In genomic region chr18:34959211-34959829, GRCh38 we compare ENCODE assay signal across 19 cellular contexts.
DNase-seq lines count a peak whose midpoint lies in the region; ATAC-seq and TF ChIP-seq lines count a peak whose summit lies in the region.
"Had no signal": no experiment of that assay in that cellular context is flagged by ENCODE, and none has a peak within 500 bp of the region (broad histone marks: within the 10 kb centered on the region; RNA-seq: fewer than 3 reads in every experiment).

No MANE protein-coding gene starts in this region.

- H3K27ac ChIP-seq in HCT116 (ENCODE audit: low read depth, low read length) = no peak overlapping the region
- H3K27ac ChIP-seq in hepatocyte = peak overlapping the region; percentile 77
- H3K27ac ChIP-seq in transverse colon = peak overlapping the region; percentile 64 to 78 (median 75)
- H3K27ac ChIP-seq: BLaER1 treated with 17β-estradiol and CSF1 and Interleukin-3, amounts not matched to agents 10 nM and 100 nM; PC-9; RWPE1 had no signal

- H4K20me1 ChIP-seq in HCT116 (ENCODE audit: insufficient read depth) (no peaks in the 10 kb centered on the region), hepatocyte (ENCODE audit: insufficient read depth, poor library complexity, severe bottlenecking) (no peaks in the 10 kb centered on the region)
- H4K20me1 ChIP-seq: BLaER1 treated with 17β-estradiol and CSF1 and Interleukin-3, amounts not matched to agents 10 nM and 100 nM had no signal

- no peaks in the 10 kb centered on the region for H3K36me3 Mint-ChIP-seq in activated CD8-positive, alpha-beta T cell treated with anti-CD3 and anti-CD28 coated beads, Interleukin-2, amount 10 ng/mL, durations not matched to agents 7 days and 5 days (ENCODE audit: low read depth)
- H3K36me3 Mint-ChIP-seq: CD8-positive, alpha-beta T cell had no signal

- no peaks in the 10 kb centered on the region for H3K27me3 ChIP-seq in HCT116 (ENCODE audit: insufficient read depth, low read length)
- no peaks in the 10 kb centered on the region for H3K27me3 ChIP-seq in hepatocyte
- no peaks in the 10 kb centered on the region for H3K27me3 ChIP-seq in transverse colon
- H3K27me3 ChIP-seq: BLaER1 treated with 17β-estradiol and CSF1 and Interleukin-3, amounts not matched to agents 10 nM and 100 nM had no signal

- DNase-seq in HCT116 (ENCODE audit: low read depth, low spot score) (no peak), hepatocyte (ENCODE audit: low spot score) (peak; percentile 28), mucosa of gallbladder (ENCODE audit: low spot score) (peak; percentile 31), transverse colon (no peak), globus pallidus (ENCODE audit: low spot score) (no peak), HuH-7 (ENCODE audit: low spot score) (no peak)
- no peak for DNase-seq in activated CD8-positive, alpha-beta T cell treated with anti-CD3 and anti-CD28 coated beads, Interleukin-2, amount 10 ng/mL, durations not matched to agents 7 days and 5 days
- DNase-seq: CD8-positive, alpha-beta T cell; H9; KG1; MV-4-11; NCI-H1694 treated with DMSO at 0.1 percent for 48 hours; NCI-H510A; NCI-H82; PC-9; SIG-M5 had no signal

- no peak overlapping the region for H3K4me3 Mint-ChIP-seq in activated CD8-positive, alpha-beta T cell treated with anti-CD3 and anti-CD28 coated beads, Interleukin-2, amount 10 ng/mL, durations not matched to agents 7 days and 5 days
- H3K4me3 Mint-ChIP-seq: CD8-positive, alpha-beta T cell; H9 had no signal

- H3K79me2 ChIP-seq in HCT116 (ENCODE audit: insufficient read depth, low read length) (no peaks in the 10 kb centered on the region), hepatocyte (no peaks in the 10 kb centered on the region)

- H3K27me3 Mint-ChIP-seq in activated CD8-positive, alpha-beta T cell treated with anti-CD3 and anti-CD28 coated beads, Interleukin-2, amount 10 ng/mL, durations not matched to agents 7 days and 5 days (ENCODE audit: low read depth) = peaks cover 15% of the 10 kb centered on the region

- no peak overlapping the region for H3K9ac ChIP-seq in HCT116 (ENCODE audit: low read length)
- H3K9ac ChIP-seq: BLaER1 treated with 17β-estradiol and CSF1 and Interleukin-3, amounts not matched to agents 10 nM and 100 nM had no signal

- in situ Hi-C loops in transverse colon (cut with MboI; ENCODE audit: low pct_ligation_motif_present in 1 of 4, low pct_unique_long_range_greater_than_20kb in 1 of 4, low sequenced_read_pairs in 3 of 4) = loop anchor here in 1 of 4 donors (25.0 kb wide), 1 partner anchor 97 kb away; no protein-coding TSS in a partner anchor

- no peak overlapping the region for H3K4me3 ChIP-seq in HCT116 (replicated peaks in 1 of 2; ENCODE audit: low read depth in 1 of 2, low read length in 2 of 2)
- no peak overlapping the region for H3K4me3 ChIP-seq in hepatocyte
- H3K4me3 ChIP-seq in transverse colon = peak overlapping the region in 3 of 4 donors; percentile 18 to 39 (median 21)
- H3K4me3 ChIP-seq: BLaER1 treated with 17β-estradiol and CSF1 and Interleukin-3, amounts not matched to agents 10 nM and 100 nM; PC-9 had no signal

- H3K9me2 ChIP-seq in HCT116 (ENCODE audit: insufficient read depth) = no peaks in the 10 kb centered on the region
- no peaks in the 10 kb centered on the region for H3K9me2 ChIP-seq in hepatocyte (replicated peaks; ENCODE audit: insufficient read depth)

- no peaks in the 10 kb centered on the region for H3K4me1 Mint-ChIP-seq in activated CD8-positive, alpha-beta T cell treated with anti-CD3 and anti-CD28 coated beads, Interleukin-2, amount 10 ng/mL, durations not matched to agents 7 days and 5 days (ENCODE audit: low read depth)

- BruUV-seq in HCT116 (replicated peaks; lab: Mats Ljungman, UMichigan) = no TSS peak

- H3K4me2 ChIP-seq in HCT116 (ENCODE audit: low read length) = no peak overlapping the region
- peak overlapping the region; percentile 56 for H3K4me2 ChIP-seq in hepatocyte
- H3K4me2 ChIP-seq: BLaER1 treated with 17β-estradiol and CSF1 and Interleukin-3, amounts not matched to agents 10 nM and 100 nM; PC-9 had no signal

- no peaks in the 10 kb centered on the region for H3K4me1 ChIP-seq in HCT116 (ENCODE audit: control insufficient read depth in 1 of 2, insufficient read depth in 2 of 2, low read length in 2 of 2)
- H3K4me1 ChIP-seq in hepatocyte (ENCODE audit: insufficient read depth) = peaks cover 6% of the 10 kb centered on the region
- H3K4me1 ChIP-seq in transverse colon = peaks cover 0 to 22% (median 10%) of the 10 kb centered on the region in 4 donors

- TF ChIP-seq EP300 in transverse colon (IDR thresholded peaks at IDR 0.05; ENCODE audit: low read depth) = no peak

- no peaks in the 10 kb centered on the region for H3K9me3 Mint-ChIP-seq in activated CD8-positive, alpha-beta T cell treated with anti-CD3 and anti-CD28 coated beads, Interleukin-2, amount 10 ng/mL, durations not matched to agents 7 days and 5 days (ENCODE audit: insufficient read depth)
- H3K9me3 Mint-ChIP-seq: CD8-positive, alpha-beta T cell; H9 had no signal

- TF ChIP-seq POLR2A in HCT116 (IDR thresholded peaks at IDR 0.05; ENCODE audit: borderline replicate concordance, extremely low read depth, insufficient read depth, insufficient read length) (no peak), transverse colon (IDR thresholded peaks at IDR 0.05) (no peak)

- POLR2A ChIA-PET in HCT116 (lab: Charles Lee) = no interaction called here
- POLR2A ChIA-PET in activated CD8-positive, alpha-beta T cell treated with anti-CD3 and anti-CD28 coated beads, Interleukin-2, amount 10 ng/mL, durations not matched to agents 7 days and 5 days (lab: Charles Lee) = interaction anchor here (0.7 kb wide), 1 partner anchor 90 kb away, joined by 4 read pairs; no protein-coding TSS in a partner anchor

- H3K9me3 ChIP-seq in HCT116 (ENCODE audit: control insufficient read depth in 1 of 2, insufficient read depth in 1 of 2, low read depth in 1 of 2, low read length in 2 of 2) (no peaks in the 10 kb centered on the region), hepatocyte (ENCODE audit: low read depth) (no peaks in the 10 kb centered on the region), transverse colon (no peaks in the 10 kb centered on the region)

- no peak for TF ChIP-seq CTCF in HCT116 (IDR thresholded peaks at IDR 0.05 in 2 of 3, conservative IDR thresholded peaks at IDR 0.05 in 1 of 3; ENCODE audit: borderline replicate concordance in 1 of 3, insufficient read depth in 1 of 3, low read depth in 2 of 3, low read length in 2 of 3)
- TF ChIP-seq CTCF in hepatocyte (IDR thresholded peaks at IDR 0.05; ENCODE audit: poor library complexity) = no peak
- no peak for TF ChIP-seq CTCF in transverse colon (IDR thresholded peaks at IDR 0.05)

- RAD21 ChIA-PET in HCT116 (lab: Charles Lee; ENCODE audit: low non-redundant PET in 1 of 2, low total read pairs in 2 of 2, uncharacterized antibody in 2 of 2, unreplicated experiment in 2 of 2) = no interaction called here

- H2AFZ ChIP-seq in HCT116 (ENCODE audit: low read depth, low read length, poor library complexity, severe bottlenecking) (peak overlapping the region; percentile 47), hepatocyte (peak overlapping the region; percentile 22)
- H2AFZ ChIP-seq: PC-9 had no signal

- 59% methylated on average over 1 of the region's 1 CpG for WGBS in hepatocyte (ENCODE audit: low lambda C conversion rate, missing lambda C conversion rate)
- 41 to 75% methylated on average over 1 of the region's 1 CpG for WGBS in transverse colon (ENCODE audit: low coverage in 1 of 2), 2 donors

- intact Hi-C loops in HCT116 (cut with micrococcal nuclease) (no loop called here), transverse colon (cut with DNase I; ENCODE audit: low total_unique reads) (no loop called here)

- no peak for ATAC-seq in HCT116
- ATAC-seq in activated CD8-positive, alpha-beta T cell treated with anti-CD3 and anti-CD28 coated beads, Interleukin-2, amount 10 ng/mL, durations not matched to agents 7 days and 5 days = no peak
- ATAC-seq: CD8-positive, alpha-beta T cell; SK-N-SH treated with all-trans-retinoic acid at 6 μM for 48 hours had no signal

- H3K36me3 ChIP-seq in HCT116 (ENCODE audit: control insufficient read depth in 1 of 2, insufficient read depth in 2 of 2, low read length in 2 of 2) = no peaks in the 10 kb centered on the region
- H3K36me3 ChIP-seq in hepatocyte (replicated peaks; ENCODE audit: insufficient read depth, low read depth) = no peaks in the 10 kb centered on the region
- H3K36me3 ChIP-seq in transverse colon = no peaks in the 10 kb centered on the region
- H3K36me3 ChIP-seq: BLaER1 treated with 17β-estradiol and CSF1 and Interleukin-3, amounts not matched to agents 10 nM and 100 nM had no signal

- no peak for TF ChIP-seq RAD21 in HCT116 (IDR thresholded peaks at IDR 0.05; ENCODE audit: low read depth)

- no peak overlapping the region for H3K27ac Mint-ChIP-seq in activated CD8-positive, alpha-beta T cell treated with anti-CD3 and anti-CD28 coated beads, Interleukin-2, amount 10 ng/mL, durations not matched to agents 7 days and 5 days
- H3K27ac Mint-ChIP-seq: CD8-positive, alpha-beta T cell; H9 had no signal

- CTCF ChIA-PET in HCT116 (lab: Charles Lee) = no interaction called here
- CTCF ChIA-PET in activated CD8-positive, alpha-beta T cell treated with anti-CD3 and anti-CD28 coated beads, Interleukin-2, amount 10 ng/mL, durations not matched to agents 7 days and 5 days (lab: Charles Lee) = no interaction called here

TF ChIP-seq in HCT116, 20 proteins besides CTCF, POLR2A, EP300 and RAD21 (continues in another document):
- no peak for TF ChIP-seq REST (IDR thresholded peaks at IDR 0.05; ENCODE audit: low read depth)
- no peak for TF ChIP-seq ZFX (IDR thresholded peaks at IDR 0.05)

Comparison
In these comparisons a context has a peak if more than half of its experiments do, and no peak if none do; other contexts are left out.
1. DNase-seq: peak in hepatocyte (single experiment) and mucosa of gallbladder (single experiment); none in HCT116 (single experiment), transverse colon (single experiment), globus pallidus (single experiment), HuH-7 (single experiment) and activated CD8-positive, alpha-beta T cell treated with anti-CD3 and anti-CD28 coated beads, Interleukin-2, amount 10 ng/mL, durations not matched to agents 7 days and 5 days (single experiment).
2. H3K4me3 ChIP-seq: peak in transverse colon (3 of 4); none in HCT116 (0 of 2) and hepatocyte (single experiment).